In the genomic region with DNA sequence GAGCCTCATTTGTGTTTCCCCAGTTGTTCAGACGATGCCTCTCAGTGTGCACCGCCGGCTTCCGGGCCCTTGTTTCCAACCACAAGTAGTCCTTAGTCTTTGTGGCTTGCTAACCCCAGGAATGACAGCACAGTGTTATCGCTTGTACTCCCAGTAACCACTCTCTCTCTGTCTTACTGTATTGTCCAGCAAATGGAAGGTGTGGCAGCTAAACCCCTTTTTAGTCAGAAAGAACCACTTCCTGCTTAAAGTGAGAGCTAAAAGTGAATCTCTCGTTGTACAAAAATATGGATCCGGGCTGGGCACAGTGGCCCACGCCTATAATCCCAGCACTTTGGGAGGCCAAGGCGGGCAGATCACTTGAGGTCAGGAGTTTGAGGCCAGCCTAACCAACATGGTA, we compare ENCODE assay signal across 8 cellular contexts.
DNase-seq lines count a peak whose midpoint lies in the region; ATAC-seq, FAIRE-seq and TF ChIP-seq lines count a peak whose summit lies in the region.

No MANE protein-coding gene starts in this region.

- no peak overlapping the region for H3K27ac ChIP-seq in left ventricle myocardium inferior (replicated peaks)

- intact Hi-C loops in left ventricle myocardium inferior (cut with micrococcal nuclease), result no loop called here

- no peak overlapping the region for H3K4me3 ChIP-seq in left ventricle myocardium inferior

- DNase-seq in GM19239 (ENCODE audit: insufficient read length, low spot score) (peak; percentile 19), myocyte (ENCODE audit: low read depth) (peak; percentile 95), COLO829 (ENCODE audit: low spot score) (no peak), cerebellum (ENCODE audit: low spot score) (no peak), left ventricle myocardium inferior (no peak), NCI-H748 treated with DMSO at 0.1 percent for 48 hours (lab: John Stamatoyannopoulos, UW) (no peak)
- peak; percentile 25 to 48 for DNase-seq in activated CD4-positive, alpha-beta T cell treated with anti-CD3 and anti-CD28 coated beads, Interleukin-2, amount 50 U/mL, for 24 hours (ENCODE audit: low read depth in 1 of 2, low spot score in 1 of 2)

- peak; percentile 75 for ATAC-seq in HG03342 (IDR thresholded peaks at IDR 0.05; ENCODE audit: unreplicated experiment)

- no peak for FAIRE-seq in GM19239 (lab: Jason Lieb, UNC)

- H3K9me3 ChIP-seq in left ventricle myocardium inferior (replicated peaks), result no peaks in the 10 kb centered on the region

- TF ChIP-seq CTCF in left ventricle myocardium inferior (IDR thresholded peaks at IDR 0.05; ENCODE audit: borderline replicate concordance), result no peak

- H3K27me3 ChIP-seq in left ventricle myocardium inferior (ENCODE audit: low read depth), result no peaks in the 10 kb centered on the region

- H3K4me1 ChIP-seq in left ventricle myocardium inferior, result peaks cover 21% of the 10 kb centered on the region

- H3K36me3 ChIP-seq in left ventricle myocardium inferior, result no peaks in the 10 kb centered on the region

Comparison
In these comparisons a context has a peak if more than half of its experiments do, and no peak if none do; other contexts are left out.
1. DNase-seq: peak in GM19239 (single experiment), activated CD4-positive, alpha-beta T cell treated with anti-CD3 and anti-CD28 coated beads, Interleukin-2, amount 50 U/mL, for 24 hours (2 of 2) and myocyte (single experiment); none in COLO829 (single experiment), cerebellum (single experiment), left ventricle myocardium inferior (single experiment) and NCI-H748 treated with DMSO at 0.1 percent for 48 hours (single experiment).